Comparison of ENCODE assay signal across 14 cellular contexts in genomic region chr9:14250779-14251145, GRCh38.
A peak's percentile ranks its signal among the peaks of the same experiment; 100 is the strongest.
DNase-seq lines count a peak whose midpoint lies in the region; ATAC-seq and TF ChIP-seq lines count a peak whose summit lies in the region.
"Had no signal": no experiment of that assay in that cellular context is flagged by ENCODE, and none has a peak within 500 bp of the region (broad histone marks: within the 10 kb centered on the region; RNA-seq: fewer than 3 reads in every experiment).

No MANE protein-coding gene starts in this region.

- no peaks in the 10 kb centered on the region for H3K36me3 ChIP-seq in gastrocnemius medialis
- H3K36me3 ChIP-seq: uterus had no signal

- DNase-seq in AG10803 (ENCODE audit: low read depth) (peak; percentile 4), foreskin keratinocyte (no peak), gastrocnemius medialis (no peak), NOMO-1 (lab: John Stamatoyannopoulos, UW; ENCODE audit: unreplicated experiment in 2 of 2) (no peak), NCI-H345 (lab: John Stamatoyannopoulos, UW) (no peak), NCI-H1436 treated with DMSO at 0.1 percent for 48 hours (lab: John Stamatoyannopoulos, UW) (no peak), DMS53 (lab: John Stamatoyannopoulos, UW) (no peak)
- DNase-seq: activated gamma-delta T cell, erythroblast, HCEC 1CT, NCI-H1694 treated with DMSO at 0.1 percent for 48 hours had no signal

- peaks cover 19% of the 10 kb centered on the region for H3K4me1 ChIP-seq in foreskin keratinocyte
- H3K4me1 ChIP-seq in gastrocnemius medialis = peaks cover 37 to 50% of the 10 kb centered on the region in 2 donors

- H3K27me3 ChIP-seq in foreskin keratinocyte = no peaks in the 10 kb centered on the region
- H3K27me3 ChIP-seq in gastrocnemius medialis = no peaks in the 10 kb centered on the region
- H3K27me3 ChIP-seq: uterus had no signal

- peak overlapping the region; percentile 12 for H3K27ac ChIP-seq in foreskin keratinocyte
- H3K27ac ChIP-seq in gastrocnemius medialis = peak overlapping the region; percentile 22 to 83 (median 71)

- in situ Hi-C loops in gastrocnemius medialis (cut with MboI; ENCODE audit: low sequenced_read_pairs in 4 of 4) = loop anchor here in 1 of 4 donors (10.0 kb wide), 1 partner anchor 54 kb away; no protein-coding TSS in a partner anchor

- H3K9me3 ChIP-seq in gastrocnemius medialis = no peaks in the 10 kb centered on the region
- H3K9me3 ChIP-seq: uterus had no signal

- no peak for TF ChIP-seq POLR2A in gastrocnemius medialis (IDR thresholded peaks at IDR 0.05)

- H3K4me3 ChIP-seq in AG10803 (ENCODE audit: low read length) = no peak overlapping the region
- H3K4me3 ChIP-seq in gastrocnemius medialis = no peak overlapping the region
- H3K4me3 ChIP-seq: GM12878, uterus had no signal

- intact Hi-C loops in gastrocnemius medialis (cut with DNase I; ENCODE audit: low total_unique reads) = loop anchor here (1.0 to 5.0 kb wide), 2 partner anchors 31 to 62 kb away; partner anchors contain the start of gene NFIB

- TF ChIP-seq CTCF in AG10803 (conservative IDR thresholded peaks at IDR 0.05; ENCODE audit: low read length) = no peak
- TF ChIP-seq CTCF in foreskin keratinocyte (conservative IDR thresholded peaks at IDR 0.05) = no peak
- no peak for TF ChIP-seq CTCF in gastrocnemius medialis (IDR thresholded peaks at IDR 0.05 in 4 of 5, conservative IDR thresholded peaks at IDR 0.05 in 1 of 5)

- ATAC-seq in SK-N-SH treated with all-trans-retinoic acid at 6 μM for 48 hours (peak; percentile 36), foreskin keratinocyte (peak; percentile 11), gastrocnemius medialis (no peak)
- ATAC-seq: GM12878 had no signal

TF ChIP-seq in SK-N-SH treated with all-trans-retinoic acid at 6 μM for 48 hours, 23 proteins besides CTCF, POLR2A, EP300 and RAD21:
- TF ChIP-seq ZNF70 (CRISPR knock-in tag; IDR thresholded peaks at IDR 0.05) (no peak), SNAI2 (CRISPR knock-in tag; IDR thresholded peaks at IDR 0.05) (no peak), ZFP3 (CRISPR knock-in tag; IDR thresholded peaks at IDR 0.05) (no peak), POU6F1 (CRISPR knock-in tag; IDR thresholded peaks at IDR 0.05; ENCODE audit: borderline replicate concordance, low read depth) (no peak), BACH2 (CRISPR knock-in tag; IDR thresholded peaks at IDR 0.05; ENCODE audit: borderline replicate concordance) (no peak), GLIS3 (CRISPR knock-in tag; IDR thresholded peaks at IDR 0.05) (no peak), OSR1 (CRISPR knock-in tag; IDR thresholded peaks at IDR 0.05) (no peak)

Comparison
In these comparisons a context has a peak if more than half of its experiments do, and no peak if none do; other contexts are left out.
1. ATAC-seq: peak in SK-N-SH treated with all-trans-retinoic acid at 6 μM for 48 hours (single experiment) and foreskin keratinocyte (single experiment); none in gastrocnemius medialis (0 of 2).